1 cellular context compared by ENCODE assay signal in the genomic region with DNA sequence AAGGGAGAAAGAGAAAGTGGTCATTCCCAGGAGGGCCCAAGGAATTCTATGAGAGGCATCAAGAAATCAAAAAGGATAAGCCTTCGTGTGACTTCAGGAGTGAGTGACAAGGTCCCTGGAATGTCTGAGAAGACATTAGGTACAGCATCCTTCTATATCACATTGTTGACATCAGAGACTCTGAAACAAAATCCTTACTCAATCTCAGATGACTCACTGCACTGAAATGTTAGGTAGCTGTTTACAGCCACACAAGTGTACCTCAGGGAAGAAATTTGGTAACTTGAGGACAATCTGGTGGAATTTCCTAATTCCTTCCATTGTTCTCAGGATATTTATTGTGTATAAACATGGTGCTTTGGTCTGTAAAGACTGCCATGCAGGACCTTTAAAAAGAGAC.
TF ChIP-seq lines count a peak whose summit lies in the region.

No MANE protein-coding gene starts in this region.

TF ChIP-seq in HepG2, 621 proteins besides CTCF, POLR2A, EP300 and RAD21:
- TF ChIP-seq MLLT10 (CRISPR knock-in tag; IDR thresholded peaks at IDR 0.05) (no peak), FOSL1 (CRISPR knock-in tag; IDR thresholded peaks at IDR 0.05; ENCODE audit: borderline replicate concordance) (peak; percentile 80), CEBPG (CRISPR knock-in tag; IDR thresholded peaks at IDR 0.05) (0 out of 2 replicates have a peak, but pooled peaks have one; percentile 8), FOXA3 (CRISPR knock-in tag; IDR thresholded peaks at IDR 0.05) (peak; percentile 40; the same call in 1 of the 2 replicates), TEAD3 (CRISPR knock-in tag; optimal IDR thresholded peaks at IDR 0.05; ENCODE audit: borderline replicate concordance) (peak; percentile 86), SOX13 (IDR thresholded peaks at IDR 0.05) (no peak), SOX13 (CRISPR knock-in tag; conservative IDR thresholded peaks at IDR 0.05 in 1 of 2, IDR thresholded peaks at IDR 0.05 in 1 of 2) (peak in 1 of 2 experiments; percentile 77; a peak in 1 of 4 replicates), BCL6 (CRISPR knock-in tag; IDR thresholded peaks at IDR 0.05) (0 out of 2 replicates have a peak, but pooled peaks have one; percentile 31), HNRNPL (IDR thresholded peaks at IDR 0.05; ENCODE audit: low read depth, low read length) (no peak), JUNB (CRISPR knock-in tag; IDR thresholded peaks at IDR 0.05; ENCODE audit: borderline replicate concordance) (peak; percentile 65; the same call in 1 of the 2 replicates), FOXP1 (IDR thresholded peaks at IDR 0.05) (no peak), FOXP1 (CRISPR knock-in tag; IDR thresholded peaks at IDR 0.05) (peak; percentile 69), JUND (CRISPR knock-in tag; IDR thresholded peaks at IDR 0.05) (peak; percentile 84), FOXO1 (CRISPR knock-in tag; IDR thresholded peaks at IDR 0.05) (peak; percentile 43; the same call in 1 of the 2 replicates), SATB2 (CRISPR knock-in tag; IDR thresholded peaks at IDR 0.05) (no peak), FOSL2 (CRISPR knock-in tag; IDR thresholded peaks at IDR 0.05) (peak; percentile 90), SOX5 (CRISPR knock-in tag; IDR thresholded peaks at IDR 0.05; ENCODE audit: borderline replicate concordance) (peak; percentile 69; the same call in 1 of the 2 replicates), FOXK1 (CRISPR knock-in tag; IDR thresholded peaks at IDR 0.05; ENCODE audit: borderline replicate concordance, low read depth) (peak; percentile 53; the same call in 1 of the 2 replicates), MXD4 (CRISPR knock-in tag; IDR thresholded peaks at IDR 0.05) (peak; percentile 19; the same call in 1 of the 2 replicates), LCORL (IDR thresholded peaks at IDR 0.05) (no peak), LCORL (CRISPR knock-in tag; IDR thresholded peaks at IDR 0.05) (0 out of 2 replicates have a peak, but pooled peaks have one; percentile 32), ZNF850 (CRISPR knock-in tag; conservative IDR thresholded peaks at IDR 0.05) (no peak), SOX6 (IDR thresholded peaks at IDR 0.05) (no peak), SOX6 (CRISPR knock-in tag; IDR thresholded peaks at IDR 0.05) (peak; percentile 60; the same call in 1 of the 2 replicates)
- TF ChIP-seq, protein P1, sequence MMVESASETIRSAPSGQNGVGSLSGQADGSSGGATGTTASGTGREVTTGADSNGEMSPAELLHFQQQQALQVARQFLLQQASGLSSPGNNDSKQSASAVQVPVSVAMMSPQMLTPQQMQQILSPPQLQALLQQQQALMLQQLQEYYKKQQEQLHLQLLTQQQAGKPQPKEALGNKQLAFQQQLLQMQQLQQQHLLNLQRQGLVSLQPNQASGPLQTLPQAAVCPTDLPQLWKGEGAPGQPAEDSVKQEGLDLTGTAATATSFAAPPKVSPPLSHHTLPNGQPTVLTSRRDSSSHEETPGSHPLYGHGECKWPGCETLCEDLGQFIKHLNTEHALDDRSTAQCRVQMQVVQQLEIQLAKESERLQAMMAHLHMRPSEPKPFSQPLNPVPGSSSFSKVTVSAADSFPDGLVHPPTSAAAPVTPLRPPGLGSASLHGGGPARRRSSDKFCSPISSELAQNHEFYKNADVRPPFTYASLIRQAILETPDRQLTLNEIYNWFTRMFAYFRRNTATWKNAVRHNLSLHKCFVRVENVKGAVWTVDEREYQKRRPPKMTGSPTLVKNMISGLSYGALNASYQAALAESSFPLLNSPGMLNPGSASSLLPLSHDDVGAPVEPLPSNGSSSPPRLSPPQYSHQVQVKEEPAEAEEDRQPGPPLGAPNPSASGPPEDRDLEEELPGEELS (CRISPR knock-in tag; IDR thresholded peaks at IDR 0.05) = peak; percentile 46; the same call in 1 of the 2 replicates
- TF ChIP-seq, protein P2, sequence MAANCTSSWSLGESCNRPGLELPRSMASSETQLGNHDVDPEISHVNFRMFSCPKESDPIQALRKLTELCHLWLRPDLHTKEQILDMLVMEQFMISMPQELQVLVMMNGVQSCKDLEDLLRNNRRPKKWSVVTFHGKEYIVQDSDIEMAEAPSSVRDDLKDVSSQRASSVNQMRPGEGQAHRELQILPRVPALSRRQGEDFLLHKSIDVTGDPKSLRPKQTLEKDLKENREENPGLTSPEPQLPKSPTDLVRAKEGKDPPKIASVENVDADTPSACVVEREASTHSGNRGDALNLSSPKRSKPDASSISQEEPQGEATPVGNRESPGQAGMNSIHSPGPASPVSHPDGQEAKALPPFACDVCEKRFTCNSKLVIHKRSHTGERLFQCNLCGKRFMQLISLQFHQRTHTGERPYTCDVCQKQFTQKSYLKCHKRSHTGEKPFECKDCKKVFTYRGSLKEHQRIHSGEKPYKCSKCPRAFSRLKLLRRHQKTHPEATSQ (CRISPR knock-in tag; IDR thresholded peaks at IDR 0.05; ENCODE audit: borderline replicate concordance) = no peak
- TF ChIP-seq, protein P3, sequence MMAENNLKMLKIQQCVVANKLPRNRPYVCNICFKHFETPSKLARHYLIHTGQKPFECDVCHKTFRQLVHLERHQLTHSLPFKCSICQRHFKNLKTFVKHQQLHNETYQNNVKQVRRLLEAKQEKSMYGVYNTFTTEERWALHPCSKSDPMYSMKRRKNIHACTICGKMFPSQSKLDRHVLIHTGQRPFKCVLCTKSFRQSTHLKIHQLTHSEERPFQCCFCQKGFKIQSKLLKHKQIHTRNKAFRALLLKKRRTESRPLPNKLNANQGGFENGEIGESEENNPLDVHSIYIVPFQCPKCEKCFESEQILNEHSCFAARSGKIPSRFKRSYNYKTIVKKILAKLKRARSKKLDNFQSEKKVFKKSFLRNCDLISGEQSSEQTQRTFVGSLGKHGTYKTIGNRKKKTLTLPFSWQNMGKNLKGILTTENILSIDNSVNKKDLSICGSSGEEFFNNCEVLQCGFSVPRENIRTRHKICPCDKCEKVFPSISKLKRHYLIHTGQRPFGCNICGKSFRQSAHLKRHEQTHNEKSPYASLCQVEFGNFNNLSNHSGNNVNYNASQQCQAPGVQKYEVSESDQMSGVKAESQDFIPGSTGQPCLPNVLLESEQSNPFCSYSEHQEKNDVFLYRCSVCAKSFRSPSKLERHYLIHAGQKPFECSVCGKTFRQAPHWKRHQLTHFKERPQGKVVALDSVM (CRISPR knock-in tag; IDR thresholded peaks at IDR 0.05) = no peak
- TF ChIP-seq, protein P4, sequence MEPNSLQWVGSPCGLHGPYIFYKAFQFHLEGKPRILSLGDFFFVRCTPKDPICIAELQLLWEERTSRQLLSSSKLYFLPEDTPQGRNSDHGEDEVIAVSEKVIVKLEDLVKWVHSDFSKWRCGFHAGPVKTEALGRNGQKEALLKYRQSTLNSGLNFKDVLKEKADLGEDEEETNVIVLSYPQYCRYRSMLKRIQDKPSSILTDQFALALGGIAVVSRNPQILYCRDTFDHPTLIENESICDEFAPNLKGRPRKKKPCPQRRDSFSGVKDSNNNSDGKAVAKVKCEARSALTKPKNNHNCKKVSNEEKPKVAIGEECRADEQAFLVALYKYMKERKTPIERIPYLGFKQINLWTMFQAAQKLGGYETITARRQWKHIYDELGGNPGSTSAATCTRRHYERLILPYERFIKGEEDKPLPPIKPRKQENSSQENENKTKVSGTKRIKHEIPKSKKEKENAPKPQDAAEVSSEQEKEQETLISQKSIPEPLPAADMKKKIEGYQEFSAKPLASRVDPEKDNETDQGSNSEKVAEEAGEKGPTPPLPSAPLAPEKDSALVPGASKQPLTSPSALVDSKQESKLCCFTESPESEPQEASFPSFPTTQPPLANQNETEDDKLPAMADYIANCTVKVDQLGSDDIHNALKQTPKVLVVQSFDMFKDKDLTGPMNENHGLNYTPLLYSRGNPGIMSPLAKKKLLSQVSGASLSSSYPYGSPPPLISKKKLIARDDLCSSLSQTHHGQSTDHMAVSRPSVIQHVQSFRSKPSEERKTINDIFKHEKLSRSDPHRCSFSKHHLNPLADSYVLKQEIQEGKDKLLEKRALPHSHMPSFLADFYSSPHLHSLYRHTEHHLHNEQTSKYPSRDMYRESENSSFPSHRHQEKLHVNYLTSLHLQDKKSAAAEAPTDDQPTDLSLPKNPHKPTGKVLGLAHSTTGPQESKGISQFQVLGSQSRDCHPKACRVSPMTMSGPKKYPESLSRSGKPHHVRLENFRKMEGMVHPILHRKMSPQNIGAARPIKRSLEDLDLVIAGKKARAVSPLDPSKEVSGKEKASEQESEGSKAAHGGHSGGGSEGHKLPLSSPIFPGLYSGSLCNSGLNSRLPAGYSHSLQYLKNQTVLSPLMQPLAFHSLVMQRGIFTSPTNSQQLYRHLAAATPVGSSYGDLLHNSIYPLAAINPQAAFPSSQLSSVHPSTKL (CRISPR knock-in tag; IDR thresholded peaks at IDR 0.05) = peak; percentile 59; the same call in 1 of the 2 replicates
- TF ChIP-seq, protein P5, sequence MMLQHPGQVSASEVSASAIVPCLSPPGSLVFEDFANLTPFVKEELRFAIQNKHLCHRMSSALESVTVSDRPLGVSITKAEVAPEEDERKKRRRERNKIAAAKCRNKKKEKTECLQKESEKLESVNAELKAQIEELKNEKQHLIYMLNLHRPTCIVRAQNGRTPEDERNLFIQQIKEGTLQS (CRISPR knock-in tag; IDR thresholded peaks at IDR 0.05) = peak; percentile 56; the same call in 1 of the 2 replicates
